In the genomic region with DNA sequence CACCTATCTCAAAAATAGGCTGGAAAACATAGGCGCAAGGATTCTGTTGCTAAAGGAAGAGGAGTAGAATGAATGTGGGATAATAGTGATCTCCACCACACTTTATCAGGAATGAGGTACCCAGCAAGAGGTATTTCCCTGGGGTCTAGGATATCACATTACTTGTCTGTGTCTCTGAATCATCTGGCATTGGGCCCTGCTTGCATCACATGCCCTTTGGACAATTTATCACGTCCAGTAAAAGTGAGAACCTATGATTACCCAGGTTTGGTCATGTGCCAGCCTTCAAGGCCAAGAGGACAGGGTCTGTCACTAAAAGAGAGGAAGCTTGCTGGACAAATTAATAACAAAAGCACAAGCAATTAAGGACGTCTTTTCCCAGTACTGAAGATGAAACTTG, we compare ENCODE assay signal across 15 cellular contexts. TPM values are rescaled to one million over a fixed set of nuclear protein-coding genes. Genes with fewer than 3 reads are reported as not detected.
DNase-seq lines count a peak whose midpoint lies in the region; ATAC-seq, FAIRE-seq and TF ChIP-seq lines count a peak whose summit lies in the region.
"Had no signal": no experiment of that assay in that cellular context is flagged by ENCODE, and none has a peak within 500 bp of the region (broad histone marks: within the 10 kb centered on the region; RNA-seq: fewer than 3 reads in every experiment).

No MANE protein-coding gene starts in this region.

- no peak overlapping the region for H3K9ac ChIP-seq in fibroblast of lung (ENCODE audit: insufficient read depth, low read length)

- H3K4me1 Mint-ChIP-seq in activated CD8-positive, alpha-beta memory T cell treated with anti-CD3 and anti-CD28 coated beads, Interleukin-2, amount 10 ng/mL, durations not matched to agents 7 days and 5 days, result no peaks in the 10 kb centered on the region
- H3K4me1 Mint-ChIP-seq: activated naive CD4-positive, alpha-beta T cell treated with anti-CD3 and anti-CD28 coated beads, Interleukin-2, amount 50 U/mL, for 24 hours had no signal

- H3K27ac Mint-ChIP-seq in activated CD8-positive, alpha-beta memory T cell treated with anti-CD3 and anti-CD28 coated beads, Interleukin-2, amount 10 ng/mL, durations not matched to agents 7 days and 5 days, result no peak overlapping the region

- peaks cover 3% of the 10 kb centered on the region for H3K27me3 Mint-ChIP-seq in activated CD8-positive, alpha-beta memory T cell treated with anti-CD3 and anti-CD28 coated beads, Interleukin-2, amount 10 ng/mL, durations not matched to agents 7 days and 5 days
- H3K27me3 Mint-ChIP-seq: activated naive CD4-positive, alpha-beta T cell treated with anti-CD3 and anti-CD28 coated beads, Interleukin-2, amount 50 U/mL, for 24 hours had no signal

- H3K9me3 Mint-ChIP-seq in activated CD8-positive, alpha-beta memory T cell treated with anti-CD3 and anti-CD28 coated beads, Interleukin-2, amount 10 ng/mL, durations not matched to agents 7 days and 5 days (ENCODE audit: low read depth), result no peaks in the 10 kb centered on the region
- H3K9me3 Mint-ChIP-seq: activated naive CD4-positive, alpha-beta T cell treated with anti-CD3 and anti-CD28 coated beads, Interleukin-2, amount 50 U/mL, for 24 hours had no signal

- H3K4me1 ChIP-seq in fibroblast of lung (ENCODE audit: control insufficient read depth, extremely low read depth, insufficient read depth, low read length) (no peaks in the 10 kb centered on the region), small intestine (ENCODE audit: control insufficient read depth in 2 of 2, insufficient read depth in 1 of 2, low read depth in 1 of 2, low read length in 1 of 2) (peaks cover 2 to 3% of the 10 kb centered on the region in 2 donors)
- H3K4me1 ChIP-seq: esophagus muscularis mucosa, upper lobe of right lung had no signal

- WGBS in small intestine, 3 donors, result 32 to 51% (median 42%) methylated on average over 3 of the region's 3 CpGs

- H3K36me3 ChIP-seq in fibroblast of lung (ENCODE audit: control insufficient read depth, insufficient read depth, low read length) (no peaks in the 10 kb centered on the region), small intestine (ENCODE audit: control insufficient read depth in 2 of 2, insufficient read depth in 2 of 2, low read length in 2 of 2) (no peaks in the 10 kb centered on the region)
- H3K36me3 ChIP-seq: esophagus muscularis mucosa, upper lobe of right lung had no signal

- H3K79me2 ChIP-seq in fibroblast of lung (ENCODE audit: control insufficient read depth, insufficient read depth, low read length), result no peaks in the 10 kb centered on the region

- no peaks in the 10 kb centered on the region for H3K36me3 Mint-ChIP-seq in activated CD8-positive, alpha-beta memory T cell treated with anti-CD3 and anti-CD28 coated beads, Interleukin-2, amount 10 ng/mL, durations not matched to agents 7 days and 5 days
- H3K36me3 Mint-ChIP-seq: activated naive CD4-positive, alpha-beta T cell treated with anti-CD3 and anti-CD28 coated beads, Interleukin-2, amount 50 U/mL, for 24 hours had no signal

- CTCF ChIA-PET in activated CD8-positive, alpha-beta memory T cell treated with anti-CD3 and anti-CD28 coated beads, Interleukin-2, amount 10 ng/mL, durations not matched to agents 7 days and 5 days (lab: Charles Lee), result interaction anchor here (1.1 kb wide), 1 partner anchor 96 kb away, joined by 3 read pairs; no protein-coding TSS in a partner anchor

- H3K27ac ChIP-seq in fibroblast of lung (ENCODE audit: insufficient read depth, low read length) (no peak overlapping the region), small intestine (ENCODE audit: low read depth in 1 of 2, low read length in 1 of 2) (peak overlapping the region; percentile 20 to 49)
- H3K27ac ChIP-seq: esophagus muscularis mucosa, upper lobe of right lung had no signal

- H3K4me2 ChIP-seq in fibroblast of lung (ENCODE audit: extremely low read depth, insufficient read depth, low read length), result no peak overlapping the region

- FAIRE-seq in RCC 7860 (lab: Jason Lieb, UNC), result no peak
- no peak for FAIRE-seq in small intestine (lab: Jason Lieb, UNC)

- H3K9me3 ChIP-seq in fibroblast of lung (ENCODE audit: control insufficient read depth, insufficient read depth, low read depth, low read length) (no peaks in the 10 kb centered on the region), small intestine (ENCODE audit: control insufficient read depth, low read depth) (no peaks in the 10 kb centered on the region)
- H3K9me3 ChIP-seq: esophagus muscularis mucosa, upper lobe of right lung had no signal

- no peak overlapping the region for H3K4me3 Mint-ChIP-seq in activated CD8-positive, alpha-beta memory T cell treated with anti-CD3 and anti-CD28 coated beads, Interleukin-2, amount 10 ng/mL, durations not matched to agents 7 days and 5 days
- H3K4me3 Mint-ChIP-seq: activated naive CD4-positive, alpha-beta T cell treated with anti-CD3 and anti-CD28 coated beads, Interleukin-2, amount 50 U/mL, for 24 hours had no signal

- no peak for TF ChIP-seq CTCF in fibroblast of lung (conservative IDR thresholded peaks at IDR 0.05 in 1 of 2, IDR thresholded peaks at IDR 0.05 in 1 of 2; ENCODE audit: low read depth in 1 of 2, low read length in 2 of 2)

- H3K4me3 ChIP-seq in fibroblast of lung (replicated peaks in 1 of 4; ENCODE audit: control extremely low read depth in 1 of 4, insufficient read depth in 1 of 4, low read depth in 3 of 4, low read length in 4 of 4), result no peak overlapping the region
- no peak overlapping the region for H3K4me3 ChIP-seq in small intestine (ENCODE audit: low read depth in 1 of 2, low read length in 2 of 2)
- H3K4me3 ChIP-seq: esophagus muscularis mucosa, upper lobe of right lung had no signal

- H2AFZ ChIP-seq in fibroblast of lung (ENCODE audit: low read length), result no peak overlapping the region

- H3K27me3 ChIP-seq in fibroblast of lung (ENCODE audit: control insufficient read depth, insufficient read depth, low read length) (no peaks in the 10 kb centered on the region), small intestine (ENCODE audit: control insufficient read depth in 2 of 2, insufficient read depth in 2 of 2, low read length in 2 of 2) (no peaks in the 10 kb centered on the region)
- H3K27me3 ChIP-seq: upper lobe of right lung had no signal

- H4K20me1 ChIP-seq in fibroblast of lung (ENCODE audit: control insufficient read depth, extremely low read depth, insufficient read depth, low read length), result no peaks in the 10 kb centered on the region

- no peak for ATAC-seq in activated CD8-positive, alpha-beta memory T cell treated with anti-CD3 and anti-CD28 coated beads, Interleukin-2, amount 10 ng/mL, durations not matched to agents 7 days and 5 days
- no peak for ATAC-seq in HG02678 (IDR thresholded peaks at IDR 0.05; ENCODE audit: unreplicated experiment)
- ATAC-seq: upper lobe of right lung had no signal

- DNase-seq in NCI-H748 (lab: John Stamatoyannopoulos, UW; ENCODE audit: unreplicated experiment) (peak; percentile 18), NCI-H748 treated with DMSO at 0.1 percent for 48 hours (lab: John Stamatoyannopoulos, UW) (no peak), RCC 7860 (ENCODE audit: low spot score) (peak; percentile 8), fibroblast of lung (ENCODE audit: low read depth in 2 of 2) (peak; percentile 19 to 46), small intestine (peak; percentile 98)
- no peak for DNase-seq in activated CD8-positive, alpha-beta memory T cell treated with anti-CD3 and anti-CD28 coated beads, Interleukin-2, amount 10 ng/mL, durations not matched to agents 7 days and 5 days
- no peak for DNase-seq in activated naive CD4-positive, alpha-beta T cell treated with anti-CD3 and anti-CD28 coated beads, Interleukin-2, amount 50 U/mL, for 16 hours
- DNase-seq: ACHN, NCI-H1105 treated with DMSO at 0.1 percent for 48 hours, NCI-H524 treated with DMSO at 0.1 percent for 48 hours, SHP77 treated with DMSO at 0.1 percent for 48 hours, upper lobe of right lung had no signal

RNA-seq across cellular contexts. Expression of gene TRAPPC8, which starts 11.4 kb away (rescaled TPM):
- 51.1 and 64.2 TPM in 2 replicates for total RNA-seq in fibroblast of lung
- polyA plus RNA-seq in fibroblast of lung, result 47.3 and 53.4 TPM in 2 replicates
- polyA plus RNA-seq in fibroblast of lung (2012), result 16.4 and 17.7 TPM in 2 replicates
- 40.7 and 50.4 TPM in 2 replicates for polyA minus RNA-seq in fibroblast of lung (ENCODE audit: low replicate concordance)
- polyA plus RNA-seq in small intestine, result 10 to 100 TPM; 18.1 to 40.7 (median 25.9) TPM
- 10 to 100 TPM; 33.0 to 41.9 TPM for total RNA-seq in activated CD8-positive, alpha-beta memory T cell treated with anti-CD3 and anti-CD28 coated beads, Interleukin-2, amount 10 ng/mL, durations not matched to agents 7 days and 5 days

Comparison
In these comparisons a context has a peak if more than half of its experiments do, and no peak if none do; other contexts are left out.
1. DNase-seq: peak in NCI-H748 (single experiment), RCC 7860 (single experiment), fibroblast of lung (2 of 2) and small intestine (single experiment); none in NCI-H748 treated with DMSO at 0.1 percent for 48 hours (single experiment), activated CD8-positive, alpha-beta memory T cell treated with anti-CD3 and anti-CD28 coated beads, Interleukin-2, amount 10 ng/mL, durations not matched to agents 7 days and 5 days (single experiment) and activated naive CD4-positive, alpha-beta T cell treated with anti-CD3 and anti-CD28 coated beads, Interleukin-2, amount 50 U/mL, for 16 hours (single experiment).